ENCODE assay signal across 1 cellular context in genomic region chrX:54529559-54530357, GRCh38.
TF ChIP-seq lines count a peak whose summit lies in the region.

GNL3L (plus strand) TSS chrX:54530219; CDS start chrX:54532567, 2,348 bp downstream.

TF ChIP-seq in K562, 482 proteins besides CTCF, POLR2A, EP300 and RAD21 (continued from another document and continues in another):
- TF ChIP-seq NEUROD1 (IDR thresholded peaks at IDR 0.05; ENCODE audit: borderline replicate concordance, low read depth, low read length, partially characterized antibody) (peak; percentile 7), CBFA2T2 (conservative IDR thresholded peaks at IDR 0.05) (peak; percentile 59), CBX5 (IDR thresholded peaks at IDR 0.05; ENCODE audit: borderline replicate concordance, low read depth) (peak; percentile 16; the same call in 1 of the 2 replicates), PTTG1 (tag; IDR thresholded peaks at IDR 0.05; ENCODE audit: low read depth) (no peak), ZSCAN32 (CRISPR knock-in tag; IDR thresholded peaks at IDR 0.05) (no peak), SETDB1 (IDR thresholded peaks at IDR 0.05; ENCODE audit: low read length) (no peak), NCOA1 (IDR thresholded peaks at IDR 0.05; ENCODE audit: low read depth) (no peak), ZNF75A (CRISPR knock-in tag; IDR thresholded peaks at IDR 0.05) (peak; percentile 99), XRCC4 (IDR thresholded peaks at IDR 0.05; ENCODE audit: extremely low read depth, insufficient read depth, insufficient read length) (no peak), KAT8 (IDR thresholded peaks at IDR 0.05; ENCODE audit: low read depth) (peak; percentile 98), POLR2AphosphoS5 (IDR thresholded peaks at IDR 0.05; ENCODE audit: control insufficient read depth, insufficient read depth, low read depth, low read length) (peak; percentile 50), KLF13 (tag; IDR thresholded peaks at IDR 0.05; ENCODE audit: borderline replicate concordance, low read depth) (no peak), NFE2L1 (tag; IDR thresholded peaks at IDR 0.05; ENCODE audit: borderline replicate concordance, low read depth) (no peak), PPARD (CRISPR knock-in tag; IDR thresholded peaks at IDR 0.05) (no peak), TOE1 (IDR thresholded peaks at IDR 0.05; ENCODE audit: borderline replicate concordance) (peak; percentile 86), TOE1 (CRISPR knock-in tag; IDR thresholded peaks at IDR 0.05; ENCODE audit: borderline replicate concordance, low read depth) (no peak), PHF20 (IDR thresholded peaks at IDR 0.05; ENCODE audit: partially characterized antibody) (peak; percentile 84), TFAP4 (CRISPR knock-in tag; IDR thresholded peaks at IDR 0.05; ENCODE audit: borderline replicate concordance) (peak; percentile 26; the same call in 1 of the 2 replicates), BRD9 (IDR thresholded peaks at IDR 0.05; ENCODE audit: low read depth, partially characterized antibody) (no peak), TEAD1 (CRISPR knock-in tag; IDR thresholded peaks at IDR 0.05) (0 out of 4 replicates have a peak, but pooled peaks of 1 of the 2 experiments have one; percentile 9), TFE3 (CRISPR knock-in tag; IDR thresholded peaks at IDR 0.05) (peak; percentile 70), TCF7L2 (IDR thresholded peaks at IDR 0.05; ENCODE audit: low read depth, low read length) (no peak), ZNF589 (CRISPR knock-in tag; IDR thresholded peaks at IDR 0.05; ENCODE audit: low read depth) (peak; percentile 86; the same call in 1 of the 2 replicates), NR1H2 (CRISPR knock-in tag; IDR thresholded peaks at IDR 0.05) (no peak), CREB3 (tag; conservative IDR thresholded peaks at IDR 0.05; ENCODE audit: low read depth) (peak; percentile 89), YY1 (IDR thresholded peaks at IDR 0.05; ENCODE audit: borderline replicate concordance in 1 of 3, control insufficient read depth in 1 of 3, extremely low read depth in 1 of 3, insufficient read depth in 3 of 3, insufficient read length in 1 of 3, insufficient replicate concordance in 2 of 3, low read depth in 1 of 3, low read length in 2 of 3) (peak; percentile 92 to 100 (median 97)), E2F6 (IDR thresholded peaks at IDR 0.05; ENCODE audit: borderline replicate concordance in 1 of 2, extremely low read depth in 1 of 2, insufficient read depth in 1 of 2, insufficient read length in 1 of 2, low read depth in 1 of 2, low read length in 1 of 2, poor library complexity in 1 of 2, severe bottlenecking in 1 of 2) (peak; percentile 90), NR2C1 (IDR thresholded peaks at IDR 0.05) (no peak), NR2C1 (tag; IDR thresholded peaks at IDR 0.05) (peak; percentile 44; the same call in 1 of the 2 replicates), PTRF (tag; IDR thresholded peaks at IDR 0.05) (peak; percentile 53; the same call in 1 of the 2 replicates), NFRKB (IDR thresholded peaks at IDR 0.05; ENCODE audit: low read depth) (peak; percentile 98), SAP30 (IDR thresholded peaks at IDR 0.05; ENCODE audit: borderline replicate concordance, insufficient read depth, low read depth, low read length, poor library complexity, severe bottlenecking) (peak; percentile 23), MYNN (IDR thresholded peaks at IDR 0.05) (no peak), MYNN (CRISPR knock-in tag; IDR thresholded peaks at IDR 0.05) (no peak), EHMT2 (IDR thresholded peaks at IDR 0.05) (peak; percentile 88), GABPA (tag; conservative IDR thresholded peaks at IDR 0.05; ENCODE audit: low read depth) (peak; percentile 88), SMAD4 (CRISPR knock-in tag; conservative IDR thresholded peaks at IDR 0.05) (peak; percentile 64), RAD51 (IDR thresholded peaks at IDR 0.05; ENCODE audit: borderline replicate concordance, low read depth) (peak; percentile 92), ZNF395 (CRISPR knock-in tag; IDR thresholded peaks at IDR 0.05) (peak; percentile 86), MAX (CRISPR knock-in tag; IDR thresholded peaks at IDR 0.05) (peak; percentile 75), ARID1B (IDR thresholded peaks at IDR 0.05) (no peak), RBM25 (IDR thresholded peaks at IDR 0.05; ENCODE audit: low read depth, low read length, severe bottlenecking) (no peak), ZNF639 (CRISPR knock-in tag; conservative IDR thresholded peaks at IDR 0.05 in 1 of 2, IDR thresholded peaks at IDR 0.05 in 1 of 2) (peak in 1 of 2 experiments; percentile 73; a peak in 2 of 4 replicates), ZNF197 (CRISPR knock-in tag; IDR thresholded peaks at IDR 0.05; ENCODE audit: low read depth) (no peak), PHF8 (IDR thresholded peaks at IDR 0.05; ENCODE audit: borderline replicate concordance, low read length) (peak; percentile 53; the same call in 1 of the 2 replicates), FOXJ2 (tag; IDR thresholded peaks at IDR 0.05) (no peak; the same call in 1 of the 2 replicates), ZNF41 (CRISPR knock-in tag; conservative IDR thresholded peaks at IDR 0.05) (0 out of 2 replicates have a peak, but pooled peaks have one; percentile 31), ZBTB1 (CRISPR knock-in tag; IDR thresholded peaks at IDR 0.05; ENCODE audit: borderline replicate concordance, low read depth) (peak; percentile 22; the same call in 1 of the 2 replicates), TAF1 (IDR thresholded peaks at IDR 0.05; ENCODE audit: control insufficient read depth, extremely low read depth, insufficient read depth, low read length, severe bottlenecking) (peak; percentile 59), XRCC3 (IDR thresholded peaks at IDR 0.05) (0 out of 2 replicates have a peak, but pooled peaks have one; percentile 39), E2F3 (CRISPR knock-in tag; IDR thresholded peaks at IDR 0.05) (0 out of 2 replicates have a peak, but pooled peaks have one; percentile 49), CBX1 (IDR thresholded peaks at IDR 0.05; ENCODE audit: low read depth) (peak; percentile 49; the same call in 1 of the 2 replicates), SMAD1 (IDR thresholded peaks at IDR 0.05; ENCODE audit: low read depth, low read length, partially characterized antibody) (peak; percentile 25), ZNF253 (CRISPR knock-in tag; conservative IDR thresholded peaks at IDR 0.05) (no peak), POLR2B (IDR thresholded peaks at IDR 0.05; ENCODE audit: low read depth, partially characterized antibody) (peak; percentile 51), TBP (optimal IDR thresholded peaks at IDR 0.05; ENCODE audit: low read depth, low read length) (peak; percentile 72), ZNF263 (CRISPR knock-in tag; IDR thresholded peaks at IDR 0.05; ENCODE audit: borderline replicate concordance) (peak; percentile 99), USF1 (CRISPR knock-in tag; IDR thresholded peaks at IDR 0.05) (peak; percentile 94), JUNB (CRISPR knock-in tag; conservative IDR thresholded peaks at IDR 0.05) (no peak), CEBPB (tag; IDR thresholded peaks at IDR 0.05) (peak; percentile 52), BHLHE40 (IDR thresholded peaks at IDR 0.05; ENCODE audit: low read length) (peak; percentile 81), GTF2F1 (IDR thresholded peaks at IDR 0.05; ENCODE audit: low read depth, low read length) (0 out of 2 replicates have a peak, but pooled peaks have one; percentile 43), ZSCAN29 (IDR thresholded peaks at IDR 0.05) (no peak), FOXP4 (CRISPR knock-in tag; IDR thresholded peaks at IDR 0.05; ENCODE audit: borderline replicate concordance) (no peak), TCF15 (CRISPR knock-in tag; IDR thresholded peaks at IDR 0.05) (no peak), ZNF583 (CRISPR knock-in tag; IDR thresholded peaks at IDR 0.05) (0 out of 2 replicates have a peak, but pooled peaks have one; percentile 23)
